Comparison of ENCODE assay signal across 20 cellular contexts in genomic region chr6:151322570-151322969, GRCh38.
"Had no signal": no experiment of that assay in that cellular context is flagged by ENCODE, and none has a peak within 500 bp of the region (broad histone marks: within the 10 kb centered on the region; RNA-seq: fewer than 3 reads in every experiment).

No MANE protein-coding gene starts in this region.

- H3K36me3 ChIP-seq: adrenal gland, esophagus squamous epithelium, left lung, tibial nerve had no signal

- DNase-seq: activated naive CD4-positive, alpha-beta T cell treated with anti-CD3 and anti-CD28 coated beads, Interleukin-2, amount 50 U/mL, for 16 hours; activated T-cell treated with anti-CD3 and anti-CD28 coated beads for 4 hours; adrenal gland; esophagus squamous epithelium; hypothalamus; kidney; left lung; natural killer cell; nucleus accumbens; right cardiac atrium; small intestine; stimulated activated CD4-positive, alpha-beta T cell treated with anti-CD3 and anti-CD28 coated beads, Interleukin-4, amount 100 ng/mL, for 4 hours; stimulated activated CD8-positive, alpha-beta memory T cell treated with anti-CD3 and anti-CD28 coated beads, Interleukin-4, amount 100 ng/mL, for 48 hours; stimulated activated naive CD4-positive, alpha-beta T cell treated with Interleukin-2 at 50 U/mL for 16 hours; substantia nigra; T1000 had no signal

- H3K27ac ChIP-seq: left lung had no signal

- H3K27ac Mint-ChIP-seq: activated T-helper 17 cell treated with anti-CD3 and anti-CD28 coated beads, Interleukin-2, amount 50 U/mL, for 72 hours; natural killer cell had no signal

- H3K4me1 Mint-ChIP-seq: activated T-helper 17 cell treated with anti-CD3 and anti-CD28 coated beads, Interleukin-2, amount 50 U/mL, for 72 hours had no signal

- H3K4me3 Mint-ChIP-seq: activated T-helper 17 cell treated with anti-CD3 and anti-CD28 coated beads, Interleukin-2, amount 50 U/mL, for 72 hours; central memory CD8-positive, alpha-beta T cell; natural killer cell had no signal

- H3K27me3 ChIP-seq: adrenal gland, tibial nerve had no signal

- H3K9me3 Mint-ChIP-seq: activated T-helper 17 cell treated with anti-CD3 and anti-CD28 coated beads, Interleukin-2, amount 50 U/mL, for 72 hours; central memory CD8-positive, alpha-beta T cell; natural killer cell had no signal

- H3K9me3 ChIP-seq: adrenal gland, esophagus squamous epithelium, left lung, tibial nerve had no signal

- H3K36me3 Mint-ChIP-seq: natural killer cell had no signal

- H3K4me3 ChIP-seq: adrenal gland, coronary artery, esophagus squamous epithelium, left lung, tibial nerve had no signal
